10 cellular contexts compared by ENCODE assay signal in genomic region chr14:49623941-49624806, GRCh38. TPM values are rescaled to one million over a fixed set of nuclear protein-coding genes. Genes with fewer than 3 reads are reported as not detected.
DNase-seq lines count a peak whose midpoint lies in the region; ATAC-seq, FAIRE-seq and TF ChIP-seq lines count a peak whose summit lies in the region.
"Had no signal": no experiment of that assay in that cellular context is flagged by ENCODE, and none has a peak within 500 bp of the region (broad histone marks: within the 10 kb centered on the region; RNA-seq: fewer than 3 reads in every experiment).

No MANE protein-coding gene starts in this region.

- dilution Hi-C loops in keratinocyte (cut with MboI; ENCODE audit: extremely low pct_ligation_motif_present, low sequenced_read_pairs) = no loop called here

- H3K9me3 Mint-ChIP-seq in activated CD8-positive, alpha-beta T cell treated with anti-CD3 and anti-CD28 coated beads for 36 hours = no peaks in the 10 kb centered on the region

- H3K27ac Mint-ChIP-seq in activated CD8-positive, alpha-beta T cell treated with anti-CD3 and anti-CD28 coated beads for 36 hours = peak overlapping the region; percentile 76

- H3K9me1 ChIP-seq in keratinocyte (ENCODE audit: control insufficient read depth, extremely low read depth, insufficient read depth, low read length) = no peaks in the 10 kb centered on the region

- no peak for TF ChIP-seq CTCF in activated CD8-positive, alpha-beta T cell treated with anti-CD3 and anti-CD28 coated beads for 36 hours (IDR thresholded peaks at IDR 0.05)
- TF ChIP-seq CTCF in keratinocyte (optimal IDR thresholded peaks at IDR 0.05 in 1 of 3, IDR thresholded peaks at IDR 0.05 in 1 of 3, conservative IDR thresholded peaks at IDR 0.05 in 1 of 3; ENCODE audit: extremely low read depth in 1 of 3, insufficient read depth in 2 of 3, low read length in 3 of 3) (no peak), dorsolateral prefrontal cortex (IDR thresholded peaks at IDR 0.05 in 54 of 56, conservative IDR thresholded peaks at IDR 0.05 in 2 of 56; ENCODE audit: low read depth in 1 of 56, partially characterized antibody in 56 of 56) (no peak)

- peaks cover 63 to 91% (median 83%) of the 10 kb centered on the region in 11 experiments for H4K20me1 ChIP-seq in BLaER1 treated with 17β-estradiol and CSF1 and Interleukin-3, amounts not matched to agents 10 nM and 100 nM
- H4K20me1 ChIP-seq in keratinocyte (ENCODE audit: control insufficient read depth, extremely low read depth, insufficient read depth, low read length) = peaks cover 7% of the 10 kb centered on the region

- H3K36me3 ChIP-seq in BLaER1 treated with 17β-estradiol and CSF1 and Interleukin-3, amounts not matched to agents 10 nM and 100 nM = peaks cover 14 to 71% (median 45%) of the 10 kb centered on the region in 11 experiments; a peak in 21 of 22 replicates
- peaks cover 0 to 8% of the 10 kb centered on the region in 2 experiments for H3K36me3 ChIP-seq in keratinocyte (ENCODE audit: control insufficient read depth in 2 of 2, extremely low read depth in 1 of 2, insufficient read depth in 2 of 2, low read length in 2 of 2)

- no peak overlapping the region for H2AFZ ChIP-seq in keratinocyte (ENCODE audit: control insufficient read depth, low read length)

- ATAC-seq in activated CD8-positive, alpha-beta T cell treated with anti-CD3 and anti-CD28 coated beads for 36 hours = peak; percentile 3
- no peak for ATAC-seq in GM18519 (IDR thresholded peaks at IDR 0.05; ENCODE audit: low FRiP score, unreplicated experiment)

- H3K4me3 ChIP-seq in BLaER1 treated with 17β-estradiol and CSF1 and Interleukin-3, amounts not matched to agents 10 nM and 100 nM = peak overlapping the region in 9 of 10 experiments; percentile 73 to 94 (median 85); a peak in 11 of 20 replicates
- H3K4me3 ChIP-seq in keratinocyte (ENCODE audit: control insufficient read depth in 2 of 3, extremely low read depth in 1 of 3, insufficient read depth in 2 of 3, low read depth in 1 of 3, low read length in 3 of 3) (peak overlapping the region in 2 of 3 experiments; percentile 20 to 34), dorsolateral prefrontal cortex (peak overlapping the region in 8 of 59 donors; percentile 2 to 98 (median 62))

- H3K27me3 Mint-ChIP-seq in activated CD8-positive, alpha-beta T cell treated with anti-CD3 and anti-CD28 coated beads for 36 hours = no peaks in the 10 kb centered on the region

- peak overlapping the region; percentile 71 to 99 (median 98) for H3K4me2 ChIP-seq in BLaER1 treated with 17β-estradiol and CSF1 and Interleukin-3, amounts not matched to agents 10 nM and 100 nM
- peak overlapping the region; percentile 100 for H3K4me2 ChIP-seq in keratinocyte (ENCODE audit: control insufficient read depth, extremely low read depth, insufficient read depth, low read depth, low read length)

- no peaks in the 10 kb centered on the region for H3K9me3 ChIP-seq in BLaER1 treated with 17β-estradiol and CSF1 and Interleukin-3, amounts not matched to agents 10 nM and 100 nM (replicated peaks in 1 of 11)
- no peaks in the 10 kb centered on the region for H3K9me3 ChIP-seq in keratinocyte (ENCODE audit: control insufficient read depth, low read depth, low read length)

- peak overlapping the region in 1 of 11 experiments; percentile 8; a peak in 1 of 22 replicates for H3K27ac ChIP-seq in BLaER1 treated with 17β-estradiol and CSF1 and Interleukin-3, amounts not matched to agents 10 nM and 100 nM
- H3K27ac ChIP-seq in keratinocyte (ENCODE audit: control insufficient read depth, insufficient read depth, low read length) (peak overlapping the region; percentile 99), dorsolateral prefrontal cortex (peak overlapping the region in 4 of 59 donors; percentile 3 to 47 (median 22))

- no peaks in the 10 kb centered on the region for H3K27me3 ChIP-seq in BLaER1 treated with 17β-estradiol and CSF1 and Interleukin-3, amounts not matched to agents 10 nM and 100 nM
- H3K27me3 ChIP-seq in keratinocyte (ENCODE audit: control insufficient read depth, extremely low read depth, insufficient read depth, low read length) = no peaks in the 10 kb centered on the region
- H3K27me3 ChIP-seq in dorsolateral prefrontal cortex = no peaks in the 10 kb centered on the region

- DNase-seq in HEK293T (ENCODE audit: extremely low spot score) = no peak
- peak; percentile 30 for DNase-seq in activated CD8-positive, alpha-beta T cell treated with anti-CD3 and anti-CD28 coated beads for 36 hours
- DNase-seq in keratinocyte (ENCODE audit: low read depth, low spot score) = peak; percentile 42
- DNase-seq in dorsolateral prefrontal cortex = no peak
- DNase-seq in nucleus accumbens (lab: John Stamatoyannopoulos, UW) = no peak
- no peak for DNase-seq in amniotic stem cell (lab: John Stamatoyannopoulos, UW)
- DNase-seq: DMS153, glutamatergic neuron had no signal

- no peak for FAIRE-seq in keratinocyte (lab: Jason Lieb, UNC)

- POLR2A ChIA-PET in HEK293T (lab: Yijun Ruan, JAX) = interaction anchor here (0.6 to 2.1 kb wide), 7 partner anchors 9 to 165 kb away, joined by 3 to 9 read pairs (median 7); partner anchors contain the start of genes DNAAF2, KLHDC2, LRR1 and POLE2
- POLR2A ChIA-PET in activated CD8-positive, alpha-beta T cell treated with anti-CD3 and anti-CD28 coated beads for 36 hours (lab: Charles Lee) = interaction anchor here (0.6 to 5.7 kb wide), 5 partner anchors 10 to 144 kb away, joined by 3 to 60 read pairs (median 7); partner anchors contain the start of genes DNAAF2, KLHDC2, LRR1 and RPS29

- H3K9ac ChIP-seq in BLaER1 treated with 17β-estradiol and CSF1 and Interleukin-3, amounts not matched to agents 10 nM and 100 nM = peak overlapping the region in 10 of 11 experiments; percentile 18 to 98 (median 94); a peak in 14 of 22 replicates
- peak overlapping the region; percentile 52 for H3K9ac ChIP-seq in keratinocyte (ENCODE audit: control insufficient read depth, extremely low read depth, insufficient read depth, low read length)

- H3K36me3 Mint-ChIP-seq in activated CD8-positive, alpha-beta T cell treated with anti-CD3 and anti-CD28 coated beads for 36 hours (ENCODE audit: low read depth) = peaks cover 60% of the 10 kb centered on the region

- peaks cover 32 to 55% (median 42%) of the 10 kb centered on the region in 10 experiments for H3K4me1 ChIP-seq in BLaER1 treated with 17β-estradiol and CSF1 and Interleukin-3, amounts not matched to agents 10 nM and 100 nM
- H3K4me1 ChIP-seq in keratinocyte (ENCODE audit: control insufficient read depth, extremely low read depth, insufficient read depth, low read length) = peaks cover 32% of the 10 kb centered on the region

- intact Hi-C loops in activated CD8-positive, alpha-beta T cell treated with anti-CD3 and anti-CD28 coated beads for 36 hours (cut with micrococcal nuclease) = loop anchor here (10.0 kb wide), 1 partner anchor 491 kb away; the partner anchor contains the start of gene VCPKMT
- intact Hi-C loops in dorsolateral prefrontal cortex (cut with DNase I) = loop anchor here in 1 of 2 donors (5.0 kb wide), 1 partner anchor 37 kb away; the partner anchor contains the start of gene RPS29

- H3K79me2 ChIP-seq in keratinocyte (ENCODE audit: control insufficient read depth, insufficient read depth, low read length) = peaks cover 62% of the 10 kb centered on the region

- H3K4me1 Mint-ChIP-seq in activated CD8-positive, alpha-beta T cell treated with anti-CD3 and anti-CD28 coated beads for 36 hours (ENCODE audit: low read depth) = peaks cover 46% of the 10 kb centered on the region

- CTCF ChIA-PET in HEK293T (lab: Yijun Ruan, JAX) = interaction anchor here (0.9 to 2.6 kb wide), 2 partner anchors 10 to 38 kb away, joined by 3 to 11 read pairs; partner anchors contain the start of gene RPS29
- CTCF ChIA-PET in activated CD8-positive, alpha-beta T cell treated with anti-CD3 and anti-CD28 coated beads for 36 hours (lab: Charles Lee) = interaction anchor here (0.9 to 2.3 kb wide), 5 partner anchors 8 to 237 kb away, joined by 3 to 13 read pairs (median 3); partner anchors contain the start of genes DNAAF2 and LRR1

- H3K4me3 Mint-ChIP-seq in activated CD8-positive, alpha-beta T cell treated with anti-CD3 and anti-CD28 coated beads for 36 hours = peak overlapping the region; percentile 90

RNA-seq across cellular contexts. Expression of gene MGAT2, which starts 3.6 kb away (rescaled TPM):
- total RNA-seq in activated CD8-positive, alpha-beta T cell treated with anti-CD3 and anti-CD28 coated beads for 36 hours = 10 to 100 TPM; 30.2 to 32.7 TPM
- polyA plus RNA-seq in keratinocyte = 20.7 to 27.9 TPM (median 24.0 TPM) in 3 replicates
- 5.4 TPM for polyA plus RNA-seq in keratinocyte (2011; ENCODE audit: low read depth)
- 16.4 and 24.0 TPM in 2 replicates for polyA plus RNA-seq in keratinocyte (2011; cell fraction: cytosol; rRNA removed)
- 22.6 and 25.3 TPM in 2 replicates for polyA plus RNA-seq in keratinocyte (2011; cell fraction: nucleus; rRNA removed)
- polyA plus RNA-seq in keratinocyte (2012; ENCODE audit: low replicate concordance) = 6.4 and 26.0 TPM in 2 replicates
- 6.5 to 20.8 TPM (median 17.6 TPM) in 3 replicates for polyA minus RNA-seq in keratinocyte
- 27.8 TPM for polyA minus RNA-seq in keratinocyte (2011; cell fraction: cytosol; rRNA and poly(A)+ RNA removed)
- 18.5 and 23.4 TPM in 2 replicates for polyA minus RNA-seq in keratinocyte (2011; cell fraction: nucleus; rRNA and poly(A)+ RNA removed)
- total RNA-seq in dorsolateral prefrontal cortex = 10 to 100 TPM in 82 of 120 experiments, 1 to 10 TPM in 38; 6.7 to 13.7 (median 10.6) TPM

RNA-seq across cellular contexts. Expression of gene RPL36AL, which starts 3.7 kb away (rescaled TPM):
- total RNA-seq in activated CD8-positive, alpha-beta T cell treated with anti-CD3 and anti-CD28 coated beads for 36 hours = 100 to 1,000 TPM; 214 to 231 TPM
- polyA plus RNA-seq in keratinocyte = 185 to 407 TPM (median 327 TPM) in 3 replicates
- polyA plus RNA-seq in keratinocyte (2011; ENCODE audit: low read depth) = 187 TPM
- polyA plus RNA-seq in keratinocyte (2011; cell fraction: cytosol; rRNA removed) = 455 and 462 TPM in 2 replicates
- 141 and 184 TPM in 2 replicates for polyA plus RNA-seq in keratinocyte (2011; cell fraction: nucleus; rRNA removed)
- polyA plus RNA-seq in keratinocyte (2012; ENCODE audit: low replicate concordance) = 408 and 526 TPM in 2 replicates
- 8.6 to 130 TPM (median 79.2 TPM) in 3 replicates for polyA minus RNA-seq in keratinocyte
- 76.0 TPM for polyA minus RNA-seq in keratinocyte (2011; cell fraction: cytosol; rRNA and poly(A)+ RNA removed)
- polyA minus RNA-seq in keratinocyte (2011; cell fraction: nucleus; rRNA and poly(A)+ RNA removed) = 17.8 and 27.2 TPM in 2 replicates
- 100 to 1,000 TPM in 41 of 120 experiments, 10 to 100 TPM in 79; 70.0 to 141 (median 96.5) TPM for total RNA-seq in dorsolateral prefrontal cortex

RNA-seq across cellular contexts. Expression of gene DNAAF2, which starts 10.9 kb away (rescaled TPM):
- 10 to 100 TPM; 10.4 to 11.0 TPM for total RNA-seq in activated CD8-positive, alpha-beta T cell treated with anti-CD3 and anti-CD28 coated beads for 36 hours
- 6.5 to 9.5 TPM (median 6.9 TPM) in 3 replicates for polyA plus RNA-seq in keratinocyte
- 7.9 TPM for polyA plus RNA-seq in keratinocyte (2011; ENCODE audit: low read depth)
- 6.8 and 9.7 TPM in 2 replicates for polyA plus RNA-seq in keratinocyte (2011; cell fraction: cytosol; rRNA removed)
- 4.2 and 6.2 TPM in 2 replicates for polyA plus RNA-seq in keratinocyte (2011; cell fraction: nucleus; rRNA removed)
- polyA plus RNA-seq in keratinocyte (2012; ENCODE audit: low replicate concordance) = 5.9 and 7.1 TPM in 2 replicates
- 0.56 to 2.7 TPM (median 1.3 TPM) in 3 replicates for polyA minus RNA-seq in keratinocyte
- polyA minus RNA-seq in keratinocyte (2011; cell fraction: cytosol; rRNA and poly(A)+ RNA removed) = 11.7 TPM
- 2.3 and 3.0 TPM in 2 replicates for polyA minus RNA-seq in keratinocyte (2011; cell fraction: nucleus; rRNA and poly(A)+ RNA removed)
- total RNA-seq in dorsolateral prefrontal cortex = 1 to 10 TPM; 3.8 to 9.2 (median 6.3) TPM

RNA-seq across cellular contexts. Expression of gene LRR1, which starts 25.4 kb away (rescaled TPM):
- 10 to 100 TPM; 44.3 to 46.4 TPM for total RNA-seq in activated CD8-positive, alpha-beta T cell treated with anti-CD3 and anti-CD28 coated beads for 36 hours
- 10.9 to 22.7 TPM (median 14.1 TPM) in 3 replicates for polyA plus RNA-seq in keratinocyte
- 2.0 TPM for polyA plus RNA-seq in keratinocyte (2011; ENCODE audit: low read depth)
- polyA plus RNA-seq in keratinocyte (2011; cell fraction: cytosol; rRNA removed) = 10.6 and 18.1 TPM in 2 replicates
- 9.2 and 11.7 TPM in 2 replicates for polyA plus RNA-seq in keratinocyte (2011; cell fraction: nucleus; rRNA removed)
- 8.0 and 17.0 TPM in 2 replicates for polyA plus RNA-seq in keratinocyte (2012; ENCODE audit: low replicate concordance)
- polyA minus RNA-seq in keratinocyte = 4.0 to 11.4 TPM (median 4.8 TPM) in 3 replicates
- polyA minus RNA-seq in keratinocyte (2011; cell fraction: cytosol; rRNA and poly(A)+ RNA removed) = 8.2 TPM
- 2.9 and 3.3 TPM in 2 replicates for polyA minus RNA-seq in keratinocyte (2011; cell fraction: nucleus; rRNA and poly(A)+ RNA removed)
- total RNA-seq in dorsolateral prefrontal cortex = 10 to 100 TPM in 1 of 120 experiments, 1 to 10 TPM in 116, under 1 TPM in 3; 0.89 to 10.9 (median 3.8) TPM

RNA-seq across cellular contexts. Expression of gene RPS29, which starts 38.0 kb away (rescaled TPM):
- total RNA-seq in activated CD8-positive, alpha-beta T cell treated with anti-CD3 and anti-CD28 coated beads for 36 hours = 1,000 to 10,000 TPM; 2,041 to 2,284 TPM
- 3,884 to 7,725 TPM (median 4,926 TPM) in 3 replicates for polyA plus RNA-seq in keratinocyte
- polyA plus RNA-seq in keratinocyte (2011; ENCODE audit: low read depth) = 515 TPM
- polyA plus RNA-seq in keratinocyte (2011; cell fraction: cytosol; rRNA removed) = 5,462 and 6,103 TPM in 2 replicates
- 1,833 and 2,478 TPM in 2 replicates for polyA plus RNA-seq in keratinocyte (2011; cell fraction: nucleus; rRNA removed)
- polyA plus RNA-seq in keratinocyte (2012; ENCODE audit: low replicate concordance) = 4,436 and 8,040 TPM in 2 replicates
- 786 to 845 TPM (median 811 TPM) in 3 replicates for polyA minus RNA-seq in keratinocyte
- polyA minus RNA-seq in keratinocyte (2011; cell fraction: cytosol; rRNA and poly(A)+ RNA removed) = 924 TPM
- polyA minus RNA-seq in keratinocyte (2011; cell fraction: nucleus; rRNA and poly(A)+ RNA removed) = 146 and 147 TPM in 2 replicates
- total RNA-seq in dorsolateral prefrontal cortex = 100 to 1,000 TPM; 199 to 551 (median 360) TPM

Comparison
In these comparisons a context has a peak if more than half of its experiments do, and no peak if none do; other contexts are left out.
1. DNase-seq: peak in activated CD8-positive, alpha-beta T cell treated with anti-CD3 and anti-CD28 coated beads for 36 hours (single experiment) and keratinocyte (single experiment); none in HEK293T (single experiment), dorsolateral prefrontal cortex (0 of 10), nucleus accumbens (0 of 56) and amniotic stem cell (single experiment).